20 cellular contexts compared by ENCODE assay signal in the genomic region with DNA sequence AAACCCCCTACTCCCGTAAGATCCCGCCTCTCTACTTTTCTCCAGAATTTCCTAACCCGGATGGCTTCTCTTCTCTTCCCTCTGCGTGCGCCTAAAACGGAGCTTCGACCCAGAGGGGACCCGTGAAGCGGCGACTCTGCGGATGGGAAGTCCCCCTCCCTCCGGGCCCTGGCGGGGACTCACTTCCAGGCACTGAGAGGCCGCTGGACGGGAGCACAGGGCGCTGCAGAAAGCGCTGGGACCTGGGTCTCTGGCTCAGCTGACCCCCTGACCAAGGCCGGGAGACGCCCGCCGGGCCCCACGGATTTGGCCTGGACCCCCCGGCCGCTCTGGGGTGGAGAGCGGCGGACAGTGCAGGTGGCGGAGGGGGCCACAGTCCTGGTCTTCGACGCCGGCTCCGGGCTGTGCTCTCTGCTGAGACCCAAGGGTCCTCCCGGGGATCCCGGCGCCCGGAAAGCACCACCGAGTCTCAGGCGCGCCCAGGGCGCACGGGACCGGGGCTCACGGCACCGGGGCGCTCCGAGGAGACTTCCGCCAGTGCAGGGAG. TPM values are rescaled to one million over a fixed set of nuclear protein-coding genes. Genes with fewer than 3 reads are reported as not detected.
"Had no signal": no experiment of that assay in that cellular context is flagged by ENCODE, and none has a peak within 500 bp of the region (broad histone marks: within the 10 kb centered on the region; RNA-seq: fewer than 3 reads in every experiment).

No MANE protein-coding gene starts in this region.

- H3K27ac ChIP-seq: body of pancreas, tibial nerve had no signal

- H3K36me3 ChIP-seq: tibial nerve had no signal

- H3K36me3 Mint-ChIP-seq: activated CD8-positive, alpha-beta memory T cell treated with anti-CD3 and anti-CD28 coated beads, Interleukin-2, amount 10 ng/mL, durations not matched to agents 7 days and 5 days; activated naive CD8-positive, alpha-beta T cell; natural killer cell treated with Interleukin-12 subunit alpha and Interleukin-12 subunit beta and Interleukin-15 and Interleukin-18, amount 100 ng/mL, for 72 hours; stimulated activated naive B cell treated with anti-CD40 and anti-IgM and Interleukin-4, amounts not matched to agents 10 μg/mL and 1 μg/mL and 100 μg/mL, for 72 hours had no signal

- H3K9me3 Mint-ChIP-seq: activated T-cell treated with anti-CD3 and anti-CD28 coated beads, Interleukin-2, amount 50 U/mL, for 24 hours; natural killer cell treated with Interleukin-12 subunit alpha and Interleukin-12 subunit beta and Interleukin-15 and Interleukin-18, amount 100 ng/mL, for 72 hours; stimulated activated naive B cell treated with anti-CD40 and anti-IgM and Interleukin-4, amounts not matched to agents 10 μg/mL and 1 μg/mL and 100 μg/mL, for 72 hours had no signal

- H3K4me1 Mint-ChIP-seq: activated CD8-positive, alpha-beta memory T cell treated with anti-CD3 and anti-CD28 coated beads, Interleukin-2, amount 10 ng/mL, durations not matched to agents 7 days and 5 days; stimulated activated naive B cell treated with anti-CD40 and anti-IgM and Interleukin-4, amounts not matched to agents 10 μg/mL and 1 μg/mL and 100 μg/mL, for 72 hours had no signal

- H3K4me3 Mint-ChIP-seq: activated CD8-positive, alpha-beta memory T cell treated with anti-CD3 and anti-CD28 coated beads, Interleukin-2, amount 10 ng/mL, durations not matched to agents 7 days and 5 days; activated naive CD8-positive, alpha-beta T cell; activated T-cell treated with anti-CD3 and anti-CD28 coated beads, Interleukin-2, amount 50 U/mL, for 24 hours; natural killer cell treated with Interleukin-12 subunit alpha and Interleukin-12 subunit beta and Interleukin-15 and Interleukin-18, amount 100 ng/mL, for 72 hours; stimulated activated naive B cell treated with anti-CD40 and anti-IgM and Interleukin-4, amounts not matched to agents 10 μg/mL and 1 μg/mL and 100 μg/mL, for 72 hours had no signal

- H3K4me3 ChIP-seq: body of pancreas, tibial nerve had no signal

- H3K27ac Mint-ChIP-seq: activated CD8-positive, alpha-beta memory T cell treated with anti-CD3 and anti-CD28 coated beads, Interleukin-2, amount 10 ng/mL, durations not matched to agents 7 days and 5 days; activated naive CD8-positive, alpha-beta T cell; activated T-cell treated with anti-CD3 and anti-CD28 coated beads, Interleukin-2, amount 50 U/mL, for 24 hours; natural killer cell treated with Interleukin-12 subunit alpha and Interleukin-12 subunit beta and Interleukin-15 and Interleukin-18, amount 100 ng/mL, for 72 hours; stimulated activated naive B cell treated with anti-CD40 and anti-IgM and Interleukin-4, amounts not matched to agents 10 μg/mL and 1 μg/mL and 100 μg/mL, for 72 hours had no signal

- ATAC-seq: activated CD8-positive, alpha-beta memory T cell treated with anti-CD3 and anti-CD28 coated beads, Interleukin-2, amount 10 ng/mL, durations not matched to agents 7 days and 5 days; body of pancreas; esophagus mucosa; left ventricle myocardium superior; natural killer cell treated with Interleukin-12 subunit alpha and Interleukin-12 subunit beta and Interleukin-15 and Interleukin-18, amount 100 ng/mL, for 72 hours; stimulated activated naive B cell treated with anti-CD40 and anti-IgM and Interleukin-4, amounts not matched to agents 10 μg/mL and 1 μg/mL and 100 μg/mL, for 72 hours had no signal

- DNase-seq: activated CD4-positive, alpha-beta T cell treated with anti-CD3 and anti-CD28 coated beads, Interleukin-2, amount 50 U/mL, for 48 hours; activated CD8-positive, alpha-beta memory T cell treated with anti-CD3 and anti-CD28 coated beads, Interleukin-2, amount 10 ng/mL, durations not matched to agents 7 days and 5 days; activated gamma-delta T cell; activated T-cell treated with anti-CD3 and anti-CD28 coated beads, Interleukin-2, amount 50 U/mL, for 24 hours; amniotic stem cell; body of pancreas; caudate nucleus; left ventricle myocardium superior; mesenchymal stem cell; stimulated activated CD4-positive, alpha-beta T cell treated with anti-CD3 and anti-CD28 coated beads, Interleukin-2, amount 100 ng/mL, for 48 hours; stimulated activated naive B cell treated with anti-CD40 and anti-IgM and Interleukin-4, amounts not matched to agents 10 μg/mL and 1 μg/mL and 100 μg/mL, for 72 hours; T-helper 1 cell; T1000 had no signal

- H3K9me3 ChIP-seq: body of pancreas, tibial nerve had no signal

RNA-seq across cellular contexts. Expression of a gene that starts 0.7 kb away (rescaled TPM):
- total RNA-seq: activated CD8-positive, alpha-beta memory T cell treated with anti-CD3 and anti-CD28 coated beads, Interleukin-2, amount 10 ng/mL, durations not matched to agents 7 days and 5 days; body of pancreas; esophagus mucosa; kidney epithelial cell; left ventricle myocardium superior; natural killer cell treated with Interleukin-12 subunit alpha and Interleukin-12 subunit beta and Interleukin-15 and Interleukin-18, amount 100 ng/mL, for 72 hours; omental fat pad; subcutaneous adipose tissue; tibial nerve had no signal
